In the genomic region with DNA sequence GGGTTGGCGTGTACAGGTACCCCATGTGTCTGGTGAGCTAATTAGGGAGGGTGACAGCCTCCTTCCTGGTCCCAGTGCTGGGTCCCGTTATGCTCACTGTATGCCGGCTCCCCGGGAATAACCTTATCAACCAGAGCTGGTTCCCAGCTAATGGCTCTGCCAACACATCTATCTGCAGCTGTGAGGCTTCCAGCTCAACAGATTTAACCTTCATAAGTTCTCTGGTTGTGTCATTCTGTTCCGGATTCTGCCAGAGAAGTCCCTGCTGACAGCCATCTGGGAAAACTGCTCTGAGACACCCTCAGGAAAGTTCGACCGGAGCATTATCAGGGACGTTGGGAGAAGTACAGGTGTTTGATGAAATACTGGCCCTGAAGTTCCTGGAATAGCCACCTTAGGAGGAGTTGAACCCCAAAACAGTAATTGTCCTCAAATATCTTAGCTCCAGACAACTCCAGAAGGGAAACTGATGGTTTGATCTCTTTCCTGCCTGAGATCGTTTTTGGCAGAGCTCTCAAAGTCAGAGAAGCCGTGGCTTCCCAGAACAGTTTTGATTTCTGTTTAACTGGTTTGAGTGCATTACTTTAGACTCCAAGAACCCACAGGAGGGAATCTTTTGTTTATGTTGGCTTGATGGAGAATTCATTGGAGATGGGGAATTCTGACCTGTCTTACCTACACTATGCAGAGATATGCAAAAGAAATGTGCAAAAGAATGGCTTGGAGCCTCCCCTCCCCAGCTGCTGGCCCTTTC, we compare ENCODE assay signal across 22 cellular contexts. TPM values are rescaled to one million over a fixed set of nuclear protein-coding genes. Genes with fewer than 3 reads are reported as not detected.
DNase-seq lines count a peak whose midpoint lies in the region; ATAC-seq and TF ChIP-seq lines count a peak whose summit lies in the region.
"Had no signal": no experiment of that assay in that cellular context is flagged by ENCODE, and none has a peak within 500 bp of the region (broad histone marks: within the 10 kb centered on the region; RNA-seq: fewer than 3 reads in every experiment).

No MANE protein-coding gene starts in this region.

- H3K9me3 ChIP-seq in trophoblast cell (ENCODE audit: insufficient read depth, low read depth, low read length) = no peaks in the 10 kb centered on the region
- H3K9me3 ChIP-seq in transverse colon = no peaks in the 10 kb centered on the region
- H3K9me3 ChIP-seq: right lobe of liver had no signal

- ATAC-seq in left ventricle myocardium superior (peak; percentile 86), GM21737 (IDR thresholded peaks at IDR 0.05; ENCODE audit: unreplicated experiment) (no peak), HG03442 (IDR thresholded peaks at IDR 0.05; ENCODE audit: unreplicated experiment) (no peak), HG02852 (IDR thresholded peaks at IDR 0.05; ENCODE audit: unreplicated experiment) (no peak), GM18861 (IDR thresholded peaks at IDR 0.05; ENCODE audit: unreplicated experiment) (no peak)
- ATAC-seq: activated naive CD4-positive, alpha-beta T cell treated with anti-CD3 and anti-CD28 coated beads, Interleukin-2, amount 50 U/mL, for 72 hours; right lobe of liver had no signal

- no peak overlapping the region for H3K4me3 Mint-ChIP-seq in dendritic cell treated with granulocyte-macrophage colony-stimulating factor and Interleukin-4, amounts not matched to agents 40 ng/mL and 50 ng/mL, for 4 days
- H3K4me3 Mint-ChIP-seq: activated CD4-positive, alpha-beta memory T cell treated with anti-CD3 and anti-CD28 coated beads for 36 hours; B cell; nephron progenitor cell; T-helper 1 cell treated with Interleukin-12 subunit alpha and Interleukin-12 subunit beta and Interleukin-4 antibody, amounts not matched to agents 30 μg/mL and 1 μg/mL, for 36 hours had no signal

- H3K79me2 ChIP-seq in trophoblast cell (ENCODE audit: control insufficient read depth, insufficient read depth, low read length, poor library complexity) = no peaks in the 10 kb centered on the region

- H3K4me3 ChIP-seq in trophoblast cell (ENCODE audit: low read depth, low read length) (no peak overlapping the region), transverse colon (no peak overlapping the region)
- H3K4me3 ChIP-seq: right lobe of liver had no signal

- no peak for TF ChIP-seq CTCF in transverse colon (IDR thresholded peaks at IDR 0.05)

- H3K27me3 Mint-ChIP-seq in dendritic cell treated with granulocyte-macrophage colony-stimulating factor and Interleukin-4, amounts not matched to agents 40 ng/mL and 50 ng/mL, for 4 days = no peaks in the 10 kb centered on the region
- H3K27me3 Mint-ChIP-seq: B cell had no signal

- H3K36me3 Mint-ChIP-seq in dendritic cell treated with granulocyte-macrophage colony-stimulating factor and Interleukin-4, amounts not matched to agents 40 ng/mL and 50 ng/mL, for 4 days (ENCODE audit: low read depth) = peaks cover 98% of the 10 kb centered on the region
- H3K36me3 Mint-ChIP-seq: activated CD4-positive, alpha-beta memory T cell treated with anti-CD3 and anti-CD28 coated beads for 36 hours; activated naive CD4-positive, alpha-beta T cell treated with anti-CD3 and anti-CD28 coated beads, Interleukin-2, amount 50 U/mL, for 72 hours had no signal

- H4K12ac ChIP-seq in trophoblast cell (ENCODE audit: low read depth, low read length) = no peak overlapping the region

- H4K8ac ChIP-seq in trophoblast cell (ENCODE audit: low read depth, low read length) = no peak overlapping the region

- TF ChIP-seq EP300 in transverse colon (IDR thresholded peaks at IDR 0.05; ENCODE audit: low read depth) = no peak

- H3K4ac ChIP-seq in trophoblast cell (ENCODE audit: low read depth, low read length) = no peak overlapping the region

- H2AFZ ChIP-seq in trophoblast cell (ENCODE audit: insufficient read depth, low read length, poor library complexity) = no peak overlapping the region

- H2BK12ac ChIP-seq in trophoblast cell (ENCODE audit: low read length) = no peak overlapping the region

- no peak overlapping the region for H2BK5ac ChIP-seq in trophoblast cell (ENCODE audit: low read depth, low read length, poor library complexity)

- H2BK120ac ChIP-seq in trophoblast cell (ENCODE audit: insufficient read depth, low read length, poor library complexity) = no peak overlapping the region

- no peak overlapping the region for H3K18ac ChIP-seq in trophoblast cell (ENCODE audit: low read length)

- no peaks in the 10 kb centered on the region for H3K9me3 Mint-ChIP-seq in dendritic cell treated with granulocyte-macrophage colony-stimulating factor and Interleukin-4, amounts not matched to agents 40 ng/mL and 50 ng/mL, for 4 days
- H3K9me3 Mint-ChIP-seq: activated CD4-positive, alpha-beta memory T cell treated with anti-CD3 and anti-CD28 coated beads for 36 hours; activated naive CD4-positive, alpha-beta T cell treated with anti-CD3 and anti-CD28 coated beads, Interleukin-2, amount 50 U/mL, for 72 hours; nephron progenitor cell; T-helper 1 cell treated with Interleukin-12 subunit alpha and Interleukin-12 subunit beta and Interleukin-4 antibody, amounts not matched to agents 30 μg/mL and 1 μg/mL, for 36 hours had no signal

- H3K27me3 ChIP-seq in trophoblast cell (ENCODE audit: insufficient read depth, low read length) (no peaks in the 10 kb centered on the region), transverse colon (no peaks in the 10 kb centered on the region)
- H3K27me3 ChIP-seq: right lobe of liver had no signal

- no peaks in the 10 kb centered on the region for H3K79me1 ChIP-seq in trophoblast cell (ENCODE audit: low read length)

- no CpG with 5 or more reads among the region's 10 CpGs for WGBS in trophoblast cell (ENCODE audit: extremely low coverage, insufficient coverage, insufficient read length)
- 0 to 65% methylated on average over 1 to 10 of the region's 10 CpGs for WGBS in transverse colon (ENCODE audit: low coverage in 1 of 2), 2 donors

- no peak overlapping the region for H3K27ac ChIP-seq in trophoblast cell (ENCODE audit: low read depth, low read length)
- peak overlapping the region; percentile 29 to 58 (median 46) for H3K27ac ChIP-seq in transverse colon
- H3K27ac ChIP-seq: right lobe of liver, WERI-Rb-1 had no signal

- no peak overlapping the region for H2AK5ac ChIP-seq in trophoblast cell (ENCODE audit: low read length)

- H4K91ac ChIP-seq in trophoblast cell (ENCODE audit: low read depth, low read length) = no peak overlapping the region

- DNase-seq in left ventricle myocardium superior (peak; percentile 46), trophoblast cell (peak; percentile 34 to 64), transverse colon (no peak)
- DNase-seq: activated CD4-positive, alpha-beta memory T cell treated with anti-CD3 and anti-CD28 coated beads for 36 hours; activated T-cell treated with anti-CD3 and anti-CD28 coated beads, Interleukin-2, amount 50 U/mL, for 48 hours; caudate nucleus; foreskin melanocyte; mammary epithelial cell; NCI-H1417 treated with DMSO at 0.1 percent for 48 hours; nephron progenitor cell; right lobe of liver; RPMI8226; stimulated activated CD4-positive, alpha-beta T cell treated with anti-CD3 and anti-CD28 coated beads, Interleukin-2, amount 100 ng/mL, for 24 hours; WERI-Rb-1 had no signal

- intact Hi-C loops in dendritic cell treated with granulocyte-macrophage colony-stimulating factor and Interleukin-4, amounts not matched to agents 40 ng/mL and 50 ng/mL, for 4 days (cut with micrococcal nuclease) = no loop called here
- intact Hi-C loops in left ventricle myocardium superior (cut with micrococcal nuclease) = no loop called here
- intact Hi-C loops in transverse colon (cut with DNase I; ENCODE audit: low total_unique reads) = no loop called here

- no peak overlapping the region for H3K9ac ChIP-seq in trophoblast cell (ENCODE audit: low read length)

- H3K27ac Mint-ChIP-seq in dendritic cell treated with granulocyte-macrophage colony-stimulating factor and Interleukin-4, amounts not matched to agents 40 ng/mL and 50 ng/mL, for 4 days = peak overlapping the region; percentile 1
- H3K27ac Mint-ChIP-seq: activated CD4-positive, alpha-beta memory T cell treated with anti-CD3 and anti-CD28 coated beads for 36 hours; activated naive CD4-positive, alpha-beta T cell treated with anti-CD3 and anti-CD28 coated beads, Interleukin-2, amount 50 U/mL, for 72 hours; B cell; nephron progenitor cell; T-helper 1 cell treated with Interleukin-12 subunit alpha and Interleukin-12 subunit beta and Interleukin-4 antibody, amounts not matched to agents 30 μg/mL and 1 μg/mL, for 36 hours had no signal

- peaks cover 52% of the 10 kb centered on the region for H3K4me1 Mint-ChIP-seq in dendritic cell treated with granulocyte-macrophage colony-stimulating factor and Interleukin-4, amounts not matched to agents 40 ng/mL and 50 ng/mL, for 4 days (ENCODE audit: low read depth)

- H3K4me2 ChIP-seq in trophoblast cell (ENCODE audit: low read length) = no peak overlapping the region

- no peak overlapping the region for H3K14ac ChIP-seq in trophoblast cell (ENCODE audit: low read length)

- no peak for TF ChIP-seq POLR2A in transverse colon (IDR thresholded peaks at IDR 0.05)

- H3K36me3 ChIP-seq in trophoblast cell (ENCODE audit: control insufficient read depth in 1 of 2, insufficient read depth in 2 of 2, low read length in 2 of 2) = peaks cover 32 to 44% of the 10 kb centered on the region in 2 experiments
- H3K36me3 ChIP-seq in transverse colon = no peaks in the 10 kb centered on the region
- H3K36me3 ChIP-seq: right lobe of liver, WERI-Rb-1 had no signal

- H3K4me1 ChIP-seq in trophoblast cell (ENCODE audit: control insufficient read depth in 1 of 2, insufficient read depth in 2 of 2, low read length in 2 of 2) = peaks cover 10 to 11% of the 10 kb centered on the region in 2 experiments
- H3K4me1 ChIP-seq in transverse colon = peaks cover 0 to 45% (median 21%) of the 10 kb centered on the region in 4 donors
- H3K4me1 ChIP-seq: right lobe of liver had no signal

- in situ Hi-C loops in transverse colon (cut with MboI; ENCODE audit: low pct_ligation_motif_present in 1 of 4, low pct_unique_long_range_greater_than_20kb in 1 of 4, low sequenced_read_pairs in 3 of 4) = no loop called here

- no peak overlapping the region for H3K23ac ChIP-seq in trophoblast cell (ENCODE audit: low read length)

RNA-seq across cellular contexts. Expression of a gene that starts 39.4 kb away (rescaled TPM):
- not detected for total RNA-seq in left ventricle myocardium superior
- polyA plus RNA-seq in trophoblast cell (2013) = 1.1 and 1.4 TPM in 2 replicates
- under 1 TPM in 1 of 4 donors, not detected in 3; 0.27 TPM for total RNA-seq in transverse colon
- total RNA-seq: activated CD4-positive, alpha-beta memory T cell treated with anti-CD3 and anti-CD28 coated beads for 36 hours; activated naive CD4-positive, alpha-beta T cell treated with anti-CD3 and anti-CD28 coated beads, Interleukin-2, amount 50 U/mL, for 72 hours; mammary epithelial cell; right lobe of liver had no signal
